ENCODE assay signal across 26 cellular contexts in the genomic region with DNA sequence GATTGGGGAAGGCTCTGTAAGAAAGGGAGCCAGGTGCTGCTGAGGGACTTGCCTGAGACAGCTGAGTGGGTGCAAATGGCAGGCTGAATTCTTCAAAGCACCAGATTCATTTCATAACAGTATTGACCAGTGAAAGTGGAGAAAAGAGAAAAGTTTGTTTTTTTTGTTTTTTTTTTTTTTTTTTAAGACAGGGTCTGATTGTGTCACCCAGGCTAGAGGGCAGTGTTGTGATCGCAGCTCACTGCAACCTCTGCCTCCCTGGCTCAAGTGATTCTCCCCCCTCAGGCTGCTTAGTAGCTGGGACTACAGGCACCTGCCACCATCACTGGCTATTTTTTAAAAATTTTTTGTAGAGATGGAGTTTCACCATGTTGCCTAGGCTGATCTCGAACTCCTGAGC.
DNase-seq lines count a peak whose midpoint lies in the region; ATAC-seq, FAIRE-seq and TF ChIP-seq lines count a peak whose summit lies in the region.
"Had no signal": no experiment of that assay in that cellular context is flagged by ENCODE, and none has a peak within 500 bp of the region (broad histone marks: within the 10 kb centered on the region; RNA-seq: fewer than 3 reads in every experiment).

No MANE protein-coding gene starts in this region.

- H3K9ac ChIP-seq in H1 (replicated peaks in 1 of 4; ENCODE audit: extremely low read depth in 1 of 4, low read depth in 3 of 4, low read length in 3 of 4) (no peak overlapping the region), subcutaneous abdominal adipose tissue (ENCODE audit: low read length in 5 of 5) (no peak overlapping the region)
- H3K9ac ChIP-seq: KMS-11 had no signal

- no peaks in the 10 kb centered on the region for H4K20me1 ChIP-seq in H1 (replicated peaks in 1 of 2; ENCODE audit: control insufficient read depth in 1 of 2, insufficient read depth in 2 of 2, low read length in 2 of 2)

- TF ChIP-seq EP300 in H1 (IDR thresholded peaks at IDR 0.05; ENCODE audit: borderline replicate concordance in 1 of 2, low read depth in 2 of 2, low read length in 2 of 2) = no peak

- no peak overlapping the region for H4K8ac ChIP-seq in H1 (ENCODE audit: extremely low read depth, insufficient read depth, low read length)

- H2BK15ac ChIP-seq in H1 (ENCODE audit: low read length) = no peak overlapping the region

- no peak overlapping the region for H3K4me2 ChIP-seq in H1 (ENCODE audit: insufficient read depth in 1 of 2, low read depth in 2 of 2, low read length in 2 of 2)
- H3K4me2 ChIP-seq: KMS-11 had no signal

- ATAC-seq in HG02623 (IDR thresholded peaks at IDR 0.05; ENCODE audit: unreplicated experiment) (no peak), omental fat pad (ENCODE audit: low FRiP score) (no peak), HG03469 (IDR thresholded peaks at IDR 0.05; ENCODE audit: unreplicated experiment) (no peak)
- ATAC-seq: activated naive CD8-positive, alpha-beta T cell treated with anti-CD3 and anti-CD28 coated beads, Interleukin-2, amount 50 U/mL, for 24 hours; body of pancreas had no signal

- H3K9me3 ChIP-seq in H1 (ENCODE audit: insufficient read depth in 2 of 2, low read depth in 1 of 2, low read length in 1 of 2) (peaks cover 0 to 2% of the 10 kb centered on the region in 2 experiments; a peak in 1 of 4 replicates), subcutaneous abdominal adipose tissue (ENCODE audit: control insufficient read depth in 5 of 5, low read length in 5 of 5) (peaks cover 0 to 5% (median 0%) of the 10 kb centered on the region in 5 donors)
- H3K9me3 ChIP-seq: body of pancreas, upper lobe of left lung had no signal

- FAIRE-seq in H1 (lab: Jason Lieb, UNC) = no peak
- FAIRE-seq: colon, HTR-8/SVneo had no signal

- no peak overlapping the region for H4K5ac ChIP-seq in H1 (ENCODE audit: insufficient read length, low read depth, low read length)

- H3K14ac ChIP-seq in H1 (ENCODE audit: insufficient read length) = no peak overlapping the region

- H3K56ac ChIP-seq in H1 (replicated peaks; ENCODE audit: insufficient read length, low read depth, low read length) = no peak overlapping the region

- H3K79me2 ChIP-seq in H1 (ENCODE audit: control insufficient read depth in 1 of 2, insufficient read depth in 2 of 2, low read length in 2 of 2) = no peaks in the 10 kb centered on the region

- POLR2A ChIA-PET in H1 (lab: Charles Lee; ENCODE audit: partially characterized antibody) = interaction anchor here (0.7 to 1.2 kb wide), 2 partner anchors 15 to 496 kb away, joined by 3 read pairs; no protein-coding TSS in a partner anchor

- TF ChIP-seq POLR2A in H1 (IDR thresholded peaks at IDR 0.05; ENCODE audit: control extremely low read depth in 1 of 2, low read depth in 2 of 2, low read length in 2 of 2) = no peak

- no peak overlapping the region for H3K18ac ChIP-seq in H1 (ENCODE audit: extremely low read depth, low read length)

- no peak overlapping the region for H3K27ac ChIP-seq in H1 (ENCODE audit: low read depth, low read length)
- peak overlapping the region; percentile 18 for H3K27ac ChIP-seq in subcutaneous abdominal adipose tissue (ENCODE audit: low read depth, low read length)
- H3K27ac ChIP-seq: body of pancreas, KMS-11 had no signal

- H3K4ac ChIP-seq in H1 (replicated peaks; ENCODE audit: insufficient read length, low read depth, low read length) = no peak overlapping the region

- H2BK20ac ChIP-seq in H1 (ENCODE audit: low read length) = no peak overlapping the region

- H3K27me3 ChIP-seq in H1 (replicated peaks in 1 of 4; ENCODE audit: control insufficient read depth in 3 of 4, extremely low read depth in 1 of 4, insufficient read depth in 3 of 4, low read length in 3 of 4) = no peaks in the 10 kb centered on the region
- H3K27me3 ChIP-seq in subcutaneous abdominal adipose tissue (ENCODE audit: control insufficient read depth in 5 of 5, insufficient read depth in 4 of 5, low read length in 5 of 5) = no peaks in the 10 kb centered on the region
- H3K27me3 ChIP-seq: body of pancreas, upper lobe of left lung had no signal

- peak; percentile 30 to 52; a peak in 3 of 4 replicates for TF ChIP-seq RAD21 in H1 (IDR thresholded peaks at IDR 0.05 in 1 of 2, conservative IDR thresholded peaks at IDR 0.05 in 1 of 2; ENCODE audit: low read depth in 2 of 2, low read length in 2 of 2)

- H3K4me1 ChIP-seq in H1 (replicated peaks in 1 of 4; ENCODE audit: control insufficient read depth in 3 of 4, insufficient read depth in 4 of 4, low read length in 3 of 4) (no peaks in the 10 kb centered on the region; a peak in 1 of 7 replicates), subcutaneous abdominal adipose tissue (ENCODE audit: control insufficient read depth in 5 of 5, insufficient read depth in 5 of 5, low read length in 5 of 5) (peaks cover 4 to 23% (median 21%) of the 10 kb centered on the region in 5 donors)

- H4K91ac ChIP-seq in H1 (replicated peaks; ENCODE audit: insufficient read length, low read length) = no peak overlapping the region

- no peaks in the 10 kb centered on the region for H3K23me2 ChIP-seq in H1 (ENCODE audit: low read depth, low read length)

- H2AK5ac ChIP-seq in H1 (ENCODE audit: low read depth, low read length) = no peak overlapping the region

- H3K79me1 ChIP-seq in H1 (ENCODE audit: low read depth, low read length) = no peaks in the 10 kb centered on the region

- CTCF ChIA-PET in H1 (lab: Charles Lee; ENCODE audit: partially characterized antibody) = interaction anchor here (0.6 to 2.7 kb wide), 22 partner anchors 8 to 1917 kb away, joined by 3 to 13 read pairs (median 4); no protein-coding TSS in a partner anchor

- no peak overlapping the region for H3K23ac ChIP-seq in H1 (ENCODE audit: insufficient read length)

- H2BK5ac ChIP-seq in H1 (ENCODE audit: low read depth, low read length) = no peak overlapping the region

- peak; percentile 10 for DNase-seq in NOMO-1 treated with DMSO at 0.1 percent for 48 hours (lab: John Stamatoyannopoulos, UW; ENCODE audit: unreplicated experiment)
- DNase-seq in NOMO-1 treated with dmso at 0.1 percent for 144 hours (lab: John Stamatoyannopoulos, UW; ENCODE audit: unreplicated experiment) = no peak
- peak; percentile 38 for DNase-seq in SK-MEL-5 (ENCODE audit: low read depth, low spot score)
- DNase-seq in H1 (ENCODE audit: low read depth in 1 of 2, low spot score in 2 of 2) = no peak
- DNase-seq in omental fat pad (ENCODE audit: low spot score) = no peak
- DNase-seq: 8988T; activated CD4-positive, alpha-beta memory T cell treated with anti-CD3 and anti-CD28 coated beads, Interleukin-2, amount 10 ng/mL, durations not matched to agents 7 days and 5 days; activated CD4-positive, CD25-positive, alpha-beta regulatory T cell; activated effector memory CD4-positive, alpha-beta T cell treated with anti-CD3 and anti-CD28 coated beads, Interleukin-2, amount 50 U/mL, for 16 hours; activated naive CD8-positive, alpha-beta T cell treated with anti-CD3 and anti-CD28 coated beads, Interleukin-2, amount 50 U/mL, for 24 hours; activated T-cell treated with anti-CD3 and anti-CD28 coated beads for 4 hours; body of pancreas; DMS79; GF-D8; islet precursor cell; left ventricle myocardium superior; nephron progenitor cell; posterior cingulate gyrus; stimulated activated CD8-positive, alpha-beta memory T cell treated with anti-CD3 and anti-CD28 coated beads, Interleukin-4, amount 100 ng/mL, for 48 hours; upper lobe of left lung had no signal

- 0 out of 2 replicates have a peak overlapping the region, but pooled peaks have one; percentile 3 for H2BK12ac ChIP-seq in H1 (ENCODE audit: low read depth, low read length)

- H3K36me3 ChIP-seq in H1 (ENCODE audit: control insufficient read depth in 2 of 4, insufficient read depth in 4 of 4, low read length in 3 of 4) (no peaks in the 10 kb centered on the region), subcutaneous abdominal adipose tissue (ENCODE audit: control insufficient read depth in 5 of 5, insufficient read depth in 5 of 5, low read length in 5 of 5) (no peaks in the 10 kb centered on the region)
- H3K36me3 ChIP-seq: upper lobe of left lung had no signal

- H3K4me3 ChIP-seq in H1 (ENCODE audit: extremely low read depth in 1 of 4, insufficient read depth in 2 of 4, low read depth in 3 of 4, low read length in 4 of 4) (no peak overlapping the region), subcutaneous abdominal adipose tissue (ENCODE audit: low read depth in 1 of 5, low read length in 5 of 5) (no peak overlapping the region)
- H3K4me3 ChIP-seq: body of pancreas, upper lobe of left lung had no signal

- in situ Hi-C loops in SK-MEL-5 (cut with HindIII; ENCODE audit: low pct_unique_long_range_greater_than_20kb, low sequenced_read_pairs) = no loop called here

- 68% methylated on average over 2 of the region's 2 CpGs; no CpG with 5 or more reads in 1 of the 2 experiments for WGBS in H1 (ENCODE audit: extremely low coverage in 1 of 2, insufficient coverage in 1 of 2, insufficient read length in 1 of 2, insufficient replicate concordance in 2 of 2, low coverage in 1 of 2, low lambda C conversion rate in 2 of 2, missing lambda C conversion rate in 1 of 2), 2 experiments

- H2AFZ ChIP-seq in H1 (ENCODE audit: low read length) = no peak overlapping the region

- no peak overlapping the region for H2BK120ac ChIP-seq in H1 (replicated peaks; ENCODE audit: low read depth, low read length)

- peak; percentile 33 to 43 (median 39) for TF ChIP-seq CTCF in H1 (IDR thresholded peaks at IDR 0.05; ENCODE audit: control extremely low read depth in 1 of 3, insufficient read depth in 1 of 3, low read depth in 1 of 3, low read length in 3 of 3)
- no peak for TF ChIP-seq CTCF in omental fat pad (IDR thresholded peaks at IDR 0.05)

TF ChIP-seq in H1, 55 proteins besides CTCF, POLR2A, EP300 and RAD21 (continues in another document):
- TF ChIP-seq JUN (IDR thresholded peaks at IDR 0.05; ENCODE audit: low read depth, low read length) (no peak), POLR2AphosphoS5 (IDR thresholded peaks at IDR 0.05; ENCODE audit: low read depth, low read length) (no peak), HDAC6 (IDR thresholded peaks at IDR 0.05; ENCODE audit: low read depth, low read length) (no peak), CBX5 (IDR thresholded peaks at IDR 0.05; ENCODE audit: low read depth, low read length) (no peak), GTF2F1 (IDR thresholded peaks at IDR 0.05; ENCODE audit: borderline replicate concordance, low read depth, low read length) (no peak), RXRA (IDR thresholded peaks at IDR 0.05; ENCODE audit: insufficient read depth, low read depth, low read length) (no peak), TCF12 (IDR thresholded peaks at IDR 0.05; ENCODE audit: low read depth, low read length) (no peak), ZNF274 (IDR thresholded peaks at IDR 0.05; ENCODE audit: borderline replicate concordance, extremely low read depth, low read length) (no peak), SP4 (IDR thresholded peaks at IDR 0.05; ENCODE audit: low read length) (no peak), SIRT6 (IDR thresholded peaks at IDR 0.05; ENCODE audit: low read length) (no peak), TAF1 (IDR thresholded peaks at IDR 0.05; ENCODE audit: low read depth, low read length) (no peak), CBX8 (IDR thresholded peaks at IDR 0.05; ENCODE audit: borderline replicate concordance, low read depth, low read length) (no peak), NANOG (IDR thresholded peaks at IDR 0.05; ENCODE audit: insufficient read depth, low read depth, low read length, poor library complexity, severe bottlenecking) (no peak), BACH1 (IDR thresholded peaks at IDR 0.05; ENCODE audit: low read length) (no peak)

Comparison
In these comparisons a context has a peak if more than half of its experiments do, and no peak if none do; other contexts are left out.
1. DNase-seq: peak in NOMO-1 treated with DMSO at 0.1 percent for 48 hours (single experiment) and SK-MEL-5 (single experiment); none in NOMO-1 treated with dmso at 0.1 percent for 144 hours (single experiment), H1 (0 of 2) and omental fat pad (single experiment).
2. CTCF ChIP-seq: peak in H1 (3 of 3); none in omental fat pad (0 of 3).